In the genomic region with DNA sequence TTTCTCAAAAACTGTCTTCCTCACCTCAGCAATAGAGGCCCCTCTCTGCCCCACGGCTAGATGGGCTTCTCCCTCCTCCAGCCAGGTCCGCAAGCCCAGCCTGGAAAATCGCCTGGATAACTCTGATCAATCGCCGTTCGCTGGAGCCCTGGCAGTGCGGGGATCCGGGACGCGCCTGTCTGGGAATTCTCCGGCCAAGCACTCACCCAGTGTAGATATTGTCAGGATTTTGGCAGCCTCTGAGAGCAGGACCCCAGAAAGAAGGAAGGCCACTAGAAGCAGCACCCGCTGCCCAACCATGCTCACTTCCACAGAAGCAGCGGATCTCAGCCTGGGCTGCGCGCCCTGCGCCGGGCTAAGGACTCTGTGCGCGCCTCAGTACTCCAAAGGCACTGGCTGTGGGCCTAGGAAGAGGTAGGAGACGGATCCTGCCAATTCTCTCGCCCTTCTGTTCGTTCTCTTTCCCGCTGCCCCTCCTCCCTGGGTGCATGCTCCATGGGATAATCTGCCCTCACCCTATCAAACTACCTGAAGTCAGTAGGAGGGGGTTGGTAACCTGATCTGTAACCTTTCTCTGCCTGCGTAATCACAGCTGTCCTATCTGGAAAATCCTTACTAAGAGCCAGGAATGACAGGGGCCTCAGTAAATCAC, we compare ENCODE assay signal across 14 cellular contexts. TPM values are rescaled to one million over a fixed set of nuclear protein-coding genes. Genes with fewer than 3 reads are reported as not detected.
A peak's percentile ranks its signal among the peaks of the same experiment; 100 is the strongest.
DNase-seq lines count a peak whose midpoint lies in the region; ATAC-seq, FAIRE-seq and TF ChIP-seq lines count a peak whose summit lies in the region.
"Had no signal": no experiment of that assay in that cellular context is flagged by ENCODE, and none has a peak within 500 bp of the region (broad histone marks: within the 10 kb centered on the region; RNA-seq: fewer than 3 reads in every experiment).

Gene UGT3A1, minus strand, starts transcription at position 450 of the 652 bp plus-strand sequence. Its CDS starts 150 bp downstream, at position 300.

- no peaks in the 10 kb centered on the region for H3K79me2 ChIP-seq in astrocyte (ENCODE audit: insufficient read depth, low read length)

- TF ChIP-seq CTCF in D721Med (IDR thresholded peaks at IDR 0.05; ENCODE audit: insufficient read depth, missing control alignments) (no peak), astrocyte (IDR thresholded peaks at IDR 0.05; ENCODE audit: insufficient read depth, low read depth, low read length) (no peak)

- no peaks in the 10 kb centered on the region for H3K4me1 ChIP-seq in astrocyte (ENCODE audit: insufficient read depth, low read length)
- H3K4me1 ChIP-seq: Peyer's patch had no signal

- H3K4me2 ChIP-seq in astrocyte (ENCODE audit: low read length), result no peak within 1 kb of the TSS

- no peak for DNase-seq in D721Med (ENCODE audit: insufficient read length, low spot score)
- DNase-seq in NCI-H1105 treated with DMSO at 0.1 percent for 48 hours (lab: John Stamatoyannopoulos, UW), result peak; percentile 84
- DNase-seq in astrocyte (ENCODE audit: low read depth), result no peak
- DNase-seq in kidney tubule cell (ENCODE audit: low spot score), result peak; percentile 71
- no peak for DNase-seq in RCC 7860 (ENCODE audit: low spot score)
- no peak for DNase-seq in COLO829 (ENCODE audit: low spot score)
- DNase-seq: activated CD8-positive, alpha-beta memory T cell treated with anti-CD3 and anti-CD28 coated beads for 24 hours; DND-41; HFFc6; Peyer's patch; stimulated activated naive CD8-positive, alpha-beta T cell treated with anti-CD3 and anti-CD28 coated beads, Interleukin-15, amount 100 ng/mL, for 72 hours had no signal

- no peaks in the 10 kb centered on the region for H3K9me3 Mint-ChIP-seq in astrocyte (ENCODE audit: unreplicated experiment)
- H3K9me3 Mint-ChIP-seq: HFFc6; stimulated activated naive CD8-positive, alpha-beta T cell treated with anti-CD3 and anti-CD28 coated beads, Interleukin-15, amount 100 ng/mL, for 72 hours had no signal

- H3K27ac ChIP-seq in astrocyte (ENCODE audit: low read depth, low read length), result no peak within 1 kb of the TSS
- H3K27ac ChIP-seq: Peyer's patch had no signal

- no peak within 1 kb of the TSS for H2AFZ ChIP-seq in astrocyte (ENCODE audit: low read depth, low read length)

- no peak for ATAC-seq in HG03175 (IDR thresholded peaks at IDR 0.05; ENCODE audit: unreplicated experiment)
- ATAC-seq in GM18511 (IDR thresholded peaks at IDR 0.05; ENCODE audit: unreplicated experiment), result no peak
- ATAC-seq: stimulated activated naive CD8-positive, alpha-beta T cell treated with anti-CD3 and anti-CD28 coated beads, Interleukin-15, amount 100 ng/mL, for 72 hours had no signal

- peak within 1 kb of the TSS; percentile 47 for H3K4me3 Mint-ChIP-seq in astrocyte (ENCODE audit: unreplicated experiment)
- H3K4me3 Mint-ChIP-seq: HFFc6; stimulated activated naive CD8-positive, alpha-beta T cell treated with anti-CD3 and anti-CD28 coated beads, Interleukin-15, amount 100 ng/mL, for 72 hours had no signal

- H4K20me1 ChIP-seq in astrocyte (ENCODE audit: insufficient read depth, low read length), result no peaks in the 10 kb centered on the region

- FAIRE-seq in D721Med (lab: Jason Lieb, UNC), result peak; percentile 16
- no peak for FAIRE-seq in astrocyte (lab: Jason Lieb, UNC)
- FAIRE-seq in RCC 7860 (lab: Jason Lieb, UNC), result no peak

- H3K9ac ChIP-seq in astrocyte (ENCODE audit: low read length), result no peak within 1 kb of the TSS

- peaks cover 4% of the 10 kb centered on the region for H3K4me1 Mint-ChIP-seq in astrocyte (ENCODE audit: low read depth, unreplicated experiment)
- H3K4me1 Mint-ChIP-seq: stimulated activated naive CD8-positive, alpha-beta T cell treated with anti-CD3 and anti-CD28 coated beads, Interleukin-15, amount 100 ng/mL, for 72 hours had no signal

- no peaks in the 10 kb centered on the region for H3K27me3 ChIP-seq in astrocyte (ENCODE audit: insufficient read depth, low read length)
- H3K27me3 ChIP-seq: Peyer's patch had no signal

- peaks cover 32% of the 10 kb centered on the region for H3K27me3 Mint-ChIP-seq in astrocyte (ENCODE audit: low read depth, unreplicated experiment)

- H3K36me3 Mint-ChIP-seq in astrocyte (ENCODE audit: low read depth, unreplicated experiment), result no peaks in the 10 kb centered on the region

- H3K9me3 ChIP-seq in astrocyte (ENCODE audit: insufficient read depth, low read depth, low read length), result no peaks in the 10 kb centered on the region
- H3K9me3 ChIP-seq: Peyer's patch had no signal

- no peak within 1 kb of the TSS for H3K4me3 ChIP-seq in astrocyte (ENCODE audit: insufficient read depth, low read depth, low read length)
- H3K4me3 ChIP-seq: Peyer's patch had no signal

- H3K36me3 ChIP-seq in astrocyte (ENCODE audit: insufficient read depth, low read length), result no peaks in the 10 kb centered on the region
- H3K36me3 ChIP-seq: Peyer's patch had no signal

- H3K27ac Mint-ChIP-seq in astrocyte (ENCODE audit: unreplicated experiment), result no peak within 1 kb of the TSS
- H3K27ac Mint-ChIP-seq: HFFc6 had no signal

RNA-seq across cellular contexts. Expression of gene UGT3A1, which starts in this region (rescaled TPM):
- total RNA-seq in astrocyte, result 0.14 TPM in 1 of 2 replicates, not detected in the other
- total RNA-seq: HFFc6, mucosa of gallbladder had no signal

Comparison
In these comparisons a context has a peak if more than half of its experiments do, and no peak if none do; other contexts are left out.
1. DNase-seq: peak in NCI-H1105 treated with DMSO at 0.1 percent for 48 hours (single experiment) and kidney tubule cell (single experiment); none in D721Med (single experiment), astrocyte (single experiment), RCC 7860 (single experiment) and COLO829 (single experiment).